9 cellular contexts compared by ENCODE assay signal in genomic region chr10:100869399-100869798, GRCh38.
"Had no signal": no experiment of that assay in that cellular context is flagged by ENCODE, and none has a peak within 500 bp of the region (broad histone marks: within the 10 kb centered on the region; RNA-seq: fewer than 3 reads in every experiment).

No MANE protein-coding gene starts in this region.

- H3K27ac ChIP-seq: GM23248, HL-60 had no signal

- H3K9me3 ChIP-seq: HAP-1 had no signal

- DNase-seq: GM23248, GOT3, H7, HFFc6 had no signal

- ATAC-seq: HCT116, HepG2, K562 had no signal

- H3K4me1 ChIP-seq: HAP-1 had no signal

- H3K4me3 ChIP-seq: GM23248, HAP-1, K562 had no signal

- H3K36me3 ChIP-seq: HAP-1 had no signal

- H2AFZ ChIP-seq: GM23248 had no signal

- H3K9ac ChIP-seq: GM23248 had no signal
